Comparison of ENCODE assay signal across 24 cellular contexts in genomic region chrX:31251336-31251735, GRCh38.
"Had no signal": no experiment of that assay in that cellular context is flagged by ENCODE, and none has a peak within 500 bp of the region (broad histone marks: within the 10 kb centered on the region; RNA-seq: fewer than 3 reads in every experiment).

No MANE protein-coding gene starts in this region.

- DNase-seq: activated CD4-positive, alpha-beta T cell treated with anti-CD3 and anti-CD28 coated beads for 36 hours; activated CD4-positive, alpha-beta T cell treated with anti-CD3 and anti-CD28 coated beads, Interleukin-2, amount 50 U/mL, for 4 hours; activated CD4-positive, CD25-positive, alpha-beta regulatory T cell; activated naive CD4-positive, alpha-beta T cell; activated T-cell treated with anti-CD3 and anti-CD28 coated beads for 4 hours; activated T-cell treated with anti-CD3 and anti-CD28 coated beads, Interleukin-2, amount 50 U/mL, for 72 hours; adrenal gland; left lung; lower lobe of right lung; mesenchymal stem cell; naive thymus-derived CD8-positive, alpha-beta T cell; posterior cingulate gyrus; right cardiac atrium; stimulated activated CD4-positive, alpha-beta T cell treated with anti-CD3 and anti-CD28 coated beads, Interleukin-2, amount 100 ng/mL, for 48 hours; stimulated activated naive CD8-positive, alpha-beta T cell treated with anti-CD3 and anti-CD28 coated beads, Interleukin-15, Interleukin-2, amounts not matched to agents 100 U/mL and 50 U/mL, for 24 hours; T-helper 1 cell; uterus had no signal

- H3K4me3 Mint-ChIP-seq: activated CD4-positive, alpha-beta T cell treated with anti-CD3 and anti-CD28 coated beads for 36 hours; activated naive CD8-positive, alpha-beta T cell; activated T-cell treated with anti-CD3 and anti-CD28 coated beads, Interleukin-2, amount 50 U/mL, for 72 hours; brain; naive thymus-derived CD8-positive, alpha-beta T cell; neural crest cell; T-helper 2 cell treated with Interferon-gamma antibody and Interleukin-4, amounts not matched to agents 5 μg/mL and 100 μg/mL, for 36 hours; type B pancreatic cell had no signal

- H3K9me3 Mint-ChIP-seq: activated T-cell treated with anti-CD3 and anti-CD28 coated beads, Interleukin-2, amount 50 U/mL, for 72 hours; T-helper 2 cell treated with Interferon-gamma antibody and Interleukin-4, amounts not matched to agents 5 μg/mL and 100 μg/mL, for 36 hours; type B pancreatic cell had no signal

- H3K4me1 Mint-ChIP-seq: activated CD4-positive, alpha-beta T cell treated with anti-CD3 and anti-CD28 coated beads for 36 hours; naive thymus-derived CD8-positive, alpha-beta T cell; neural crest cell had no signal

- ATAC-seq: activated CD4-positive, alpha-beta T cell treated with anti-CD3 and anti-CD28 coated beads for 36 hours; activated T-cell treated with anti-CD3 and anti-CD28 coated beads, Interleukin-2, amount 50 U/mL, for 72 hours; left lung; lower lobe of right lung; naive thymus-derived CD8-positive, alpha-beta T cell; right cardiac atrium; stimulated activated naive CD8-positive, alpha-beta T cell treated with anti-CD3 and anti-CD28 coated beads, Interleukin-15, Interleukin-2, amounts not matched to agents 100 U/mL and 50 U/mL, for 24 hours had no signal

- H3K27me3 Mint-ChIP-seq: activated CD4-positive, alpha-beta T cell treated with anti-CD3 and anti-CD28 coated beads for 36 hours; activated naive CD8-positive, alpha-beta T cell; brain; type B pancreatic cell had no signal

- H3K9me3 ChIP-seq: adrenal gland, ascending aorta, left lung, lower lobe of right lung, thoracic aorta, uterus had no signal

- H3K27ac Mint-ChIP-seq: activated CD4-positive, alpha-beta T cell treated with anti-CD3 and anti-CD28 coated beads for 36 hours; activated naive CD8-positive, alpha-beta T cell; activated T-cell treated with anti-CD3 and anti-CD28 coated beads, Interleukin-2, amount 50 U/mL, for 72 hours; brain; naive thymus-derived CD8-positive, alpha-beta T cell; T-helper 2 cell treated with Interferon-gamma antibody and Interleukin-4, amounts not matched to agents 5 μg/mL and 100 μg/mL, for 36 hours; type B pancreatic cell had no signal

- H3K27me3 ChIP-seq: adrenal gland, ascending aorta, left lung, uterus had no signal

- H3K4me1 ChIP-seq: adrenal gland, ascending aorta, left lung, lower lobe of right lung, uterus had no signal

- H3K36me3 Mint-ChIP-seq: activated naive CD8-positive, alpha-beta T cell; naive thymus-derived CD8-positive, alpha-beta T cell; type B pancreatic cell had no signal

- H3K27ac ChIP-seq: adrenal gland, ascending aorta, left lung, lower lobe of right lung, thoracic aorta, uterus had no signal

- H3K36me3 ChIP-seq: adrenal gland, ascending aorta, left lung, lower lobe of right lung, thoracic aorta, uterus had no signal

- H3K4me3 ChIP-seq: adrenal gland, ascending aorta, left lung, lower lobe of right lung, thoracic aorta, uterus had no signal
